In genomic region chr14:64060648-64061096, GRCh38 we compare ENCODE assay signal across 8 cellular contexts.
DNase-seq lines count a peak whose midpoint lies in the region; ATAC-seq and TF ChIP-seq lines count a peak whose summit lies in the region.

No MANE protein-coding gene starts in this region.

- POLR2A ChIA-PET in PC-9 (lab: Charles Lee; ENCODE audit: unreplicated experiment) = interaction anchor here (0.7 kb wide), 1 partner anchor 45 kb away, joined by 3 read pairs; no protein-coding TSS in a partner anchor

- peaks cover 24% of the 10 kb centered on the region for H3K36me3 Mint-ChIP-seq in type B pancreatic cell

- H3K9me3 ChIP-seq in left ventricle myocardium inferior (replicated peaks) = no peaks in the 10 kb centered on the region
- H3K9me3 ChIP-seq in right atrium auricular region = no peaks in the 10 kb centered on the region
- H3K9me3 ChIP-seq in PC-9 (ENCODE audit: insufficient read depth, low read depth) = no peaks in the 10 kb centered on the region

- peak overlapping the region; percentile 50 for H3K4me3 Mint-ChIP-seq in type B pancreatic cell

- H3K4me1 Mint-ChIP-seq in type B pancreatic cell (ENCODE audit: unreplicated experiment) = peaks cover 7% of the 10 kb centered on the region

- no peaks in the 10 kb centered on the region for H3K27me3 Mint-ChIP-seq in type B pancreatic cell

- no peak overlapping the region for H3K4me2 ChIP-seq in PC-9

- DNase-seq in left ventricle myocardium inferior = no peak
- DNase-seq in right atrium auricular region (ENCODE audit: low spot score) = no peak
- peak in 1 of 2 experiments; percentile 11 for DNase-seq in PC-9
- peak; percentile 98 to 100 for DNase-seq in foreskin keratinocyte
- no peak for DNase-seq in type B pancreatic cell (ENCODE audit: extremely low spot score, unreplicated experiment)

- H2AFZ ChIP-seq in PC-9 = no peak overlapping the region

- H3K4me1 ChIP-seq in left ventricle myocardium inferior (peaks cover 8% of the 10 kb centered on the region), right atrium auricular region (no peaks in the 10 kb centered on the region), PC-9 (replicated peaks; ENCODE audit: insufficient read depth) (peaks cover 24% of the 10 kb centered on the region), foreskin keratinocyte (peaks cover 33% of the 10 kb centered on the region)

- H3K9me3 Mint-ChIP-seq in type B pancreatic cell = peaks cover 4% of the 10 kb centered on the region

- no TSS peak for BruUV-seq in PC-9 (replicated peaks; lab: Mats Ljungman, UMichigan)

- ATAC-seq in foreskin keratinocyte (peak; percentile 89), HG02973 (IDR thresholded peaks at IDR 0.05; ENCODE audit: unreplicated experiment) (no peak), GM18498 (IDR thresholded peaks at IDR 0.05; ENCODE audit: unreplicated experiment) (no peak), GM19452 (IDR thresholded peaks at IDR 0.05; ENCODE audit: unreplicated experiment) (no peak)

- H3K9me2 ChIP-seq in PC-9 (ENCODE audit: insufficient read depth) = no peaks in the 10 kb centered on the region

- H3K27ac Mint-ChIP-seq in type B pancreatic cell = peak overlapping the region; percentile 82

- intact Hi-C loops in left ventricle myocardium inferior (cut with micrococcal nuclease) = no loop called here
- intact Hi-C loops in PC-9 (cut with micrococcal nuclease; ENCODE audit: unreplicated experiment) = no loop called here

- H3K27me3 ChIP-seq in left ventricle myocardium inferior (ENCODE audit: low read depth) (no peaks in the 10 kb centered on the region), right atrium auricular region (no peaks in the 10 kb centered on the region), PC-9 (ENCODE audit: insufficient read depth, low read depth) (no peaks in the 10 kb centered on the region), foreskin keratinocyte (no peaks in the 10 kb centered on the region)

- no peaks in the 10 kb centered on the region for H3F3A ChIP-seq in PC-9 (ENCODE audit: insufficient read depth, low read depth)

- CTCF ChIA-PET in PC-9 (lab: Charles Lee) = no interaction called here

- H4K20me1 ChIP-seq in PC-9 (ENCODE audit: insufficient read depth) = no peaks in the 10 kb centered on the region

- H3K36me3 ChIP-seq in left ventricle myocardium inferior (peaks cover 58% of the 10 kb centered on the region), right atrium auricular region (peaks cover 3% of the 10 kb centered on the region), PC-9 (ENCODE audit: low read depth) (no peaks in the 10 kb centered on the region)

- no peak overlapping the region for H3K27ac ChIP-seq in left ventricle myocardium inferior (replicated peaks)
- H3K27ac ChIP-seq in right atrium auricular region = no peak overlapping the region
- no peak overlapping the region for H3K27ac ChIP-seq in PC-9
- H3K27ac ChIP-seq in foreskin keratinocyte = peak overlapping the region; percentile 97

- no peaks in the 10 kb centered on the region for H3K79me2 ChIP-seq in PC-9 (ENCODE audit: low read depth)

- H3K4me3 ChIP-seq in left ventricle myocardium inferior = no peak overlapping the region
- no peak overlapping the region for H3K4me3 ChIP-seq in right atrium auricular region
- H3K4me3 ChIP-seq in PC-9 = no peak overlapping the region

- peak; percentile 43 for TF ChIP-seq CTCF in left ventricle myocardium inferior (IDR thresholded peaks at IDR 0.05; ENCODE audit: borderline replicate concordance)
- peak in 1 of 2 donors; percentile 30 for TF ChIP-seq CTCF in right atrium auricular region (IDR thresholded peaks at IDR 0.05)
- peak; percentile 47; the same call in 1 of the 2 replicates for TF ChIP-seq CTCF in PC-9 (conservative IDR thresholded peaks at IDR 0.05)
- TF ChIP-seq CTCF in foreskin keratinocyte (conservative IDR thresholded peaks at IDR 0.05) = peak; percentile 97
- TF ChIP-seq CTCF in type B pancreatic cell (conservative IDR thresholded peaks at IDR 0.05) = peak; percentile 71

Comparison
In these comparisons a context has a peak if more than half of its experiments do, and no peak if none do; other contexts are left out.
1. DNase-seq: peak in foreskin keratinocyte (2 of 2); none in left ventricle myocardium inferior (single experiment), right atrium auricular region (single experiment) and type B pancreatic cell (single experiment).